ENCODE assay signal across 27 cellular contexts in the genomic region with DNA sequence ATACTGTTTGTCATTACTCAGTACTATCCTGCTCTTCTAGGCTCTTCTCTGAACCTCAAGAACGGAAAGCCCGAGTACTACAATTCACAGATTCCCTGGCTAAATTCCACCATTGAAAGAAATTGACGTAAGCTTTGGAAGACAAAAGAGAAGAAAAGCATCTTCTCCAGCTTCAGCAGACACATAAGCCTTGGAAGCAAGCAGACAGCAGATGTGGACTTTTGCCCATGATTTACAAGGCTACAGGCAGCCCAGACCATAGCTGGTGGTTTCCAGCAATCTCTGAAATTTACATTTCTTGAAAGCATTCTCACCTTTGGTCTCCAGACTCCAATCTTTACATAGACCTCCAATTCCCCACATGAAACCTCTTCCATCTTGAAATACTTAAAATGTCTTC.
"Had no signal": no experiment of that assay in that cellular context is flagged by ENCODE, and none has a peak within 500 bp of the region (broad histone marks: within the 10 kb centered on the region; RNA-seq: fewer than 3 reads in every experiment).

No MANE protein-coding gene starts in this region.

- H3K4me1 Mint-ChIP-seq: naive thymus-derived CD8-positive, alpha-beta T cell; neural progenitor cell; stimulated activated effector memory CD8-positive, alpha-beta T cell treated with anti-CD3 and anti-CD28 coated beads, Interleukin-12 subunit alpha, Interleukin-12 subunit beta, amount 100 ng/mL, for 72 hours; stimulated activated naive B cell treated with anti-CD40 and anti-IgM and Interleukin-4, amounts not matched to agents 10 μg/mL and 1 μg/mL and 100 μg/mL, for 72 hours had no signal

- H3K9me3 ChIP-seq: ovary, psoas muscle, right lobe of liver, sigmoid colon, stomach, thoracic aorta, thyroid gland, tibial nerve, upper lobe of left lung had no signal

- H3K4me3 Mint-ChIP-seq: naive thymus-derived CD8-positive, alpha-beta T cell; natural killer cell treated with Interleukin-12 subunit alpha and Interleukin-12 subunit beta and Interleukin-15 and Interleukin-18, amount 100 ng/mL, for 72 hours; neural progenitor cell; stimulated activated effector memory CD8-positive, alpha-beta T cell treated with anti-CD3 and anti-CD28 coated beads, Interleukin-12 subunit alpha, Interleukin-12 subunit beta, amount 100 ng/mL, for 72 hours; stimulated activated naive B cell treated with anti-CD40 and anti-IgM and Interleukin-4, amounts not matched to agents 10 μg/mL and 1 μg/mL and 100 μg/mL, for 72 hours; stimulated activated naive CD8-positive, alpha-beta T cell treated with anti-CD3 and anti-CD28 coated beads, Interleukin-15, Interleukin-2, amounts not matched to agents 100 ng/mL and 50 ng/mL, for 24 hours had no signal

- H3K27me3 ChIP-seq: neural progenitor cell, ovary, right lobe of liver, sigmoid colon, stomach, thyroid gland, tibial nerve, upper lobe of left lung had no signal

- H3K9ac ChIP-seq: neural progenitor cell, parathyroid adenoma had no signal

- H2AFZ ChIP-seq: neural progenitor cell, parathyroid adenoma had no signal

- H3K9me3 Mint-ChIP-seq: natural killer cell treated with Interleukin-12 subunit alpha and Interleukin-12 subunit beta and Interleukin-15 and Interleukin-18, amount 100 ng/mL, for 72 hours; neural progenitor cell; stimulated activated naive B cell treated with anti-CD40 and anti-IgM and Interleukin-4, amounts not matched to agents 10 μg/mL and 1 μg/mL and 100 μg/mL, for 72 hours; stimulated activated naive CD8-positive, alpha-beta T cell treated with anti-CD3 and anti-CD28 coated beads, Interleukin-15, Interleukin-2, amounts not matched to agents 100 ng/mL and 50 ng/mL, for 24 hours had no signal

- H3K36me3 Mint-ChIP-seq: naive thymus-derived CD8-positive, alpha-beta T cell; natural killer cell treated with Interleukin-12 subunit alpha and Interleukin-12 subunit beta and Interleukin-15 and Interleukin-18, amount 100 ng/mL, for 72 hours; neural progenitor cell; stimulated activated effector memory CD8-positive, alpha-beta T cell treated with anti-CD3 and anti-CD28 coated beads, Interleukin-12 subunit alpha, Interleukin-12 subunit beta, amount 100 ng/mL, for 72 hours; stimulated activated naive B cell treated with anti-CD40 and anti-IgM and Interleukin-4, amounts not matched to agents 10 μg/mL and 1 μg/mL and 100 μg/mL, for 72 hours had no signal

- ATAC-seq: naive thymus-derived CD8-positive, alpha-beta T cell; natural killer cell treated with Interleukin-12 subunit alpha and Interleukin-12 subunit beta and Interleukin-15 and Interleukin-18, amount 100 ng/mL, for 72 hours; psoas muscle; right cardiac atrium; right lobe of liver; stimulated activated effector memory CD8-positive, alpha-beta T cell treated with anti-CD3 and anti-CD28 coated beads, Interleukin-12 subunit alpha, Interleukin-12 subunit beta, amount 100 ng/mL, for 72 hours; stimulated activated naive B cell treated with anti-CD40 and anti-IgM and Interleukin-4, amounts not matched to agents 10 μg/mL and 1 μg/mL and 100 μg/mL, for 72 hours had no signal

- H3K27ac Mint-ChIP-seq: naive thymus-derived CD8-positive, alpha-beta T cell; natural killer cell treated with Interleukin-12 subunit alpha and Interleukin-12 subunit beta and Interleukin-15 and Interleukin-18, amount 100 ng/mL, for 72 hours; neural progenitor cell; progenitor cell of endocrine pancreas; stimulated activated effector memory CD8-positive, alpha-beta T cell treated with anti-CD3 and anti-CD28 coated beads, Interleukin-12 subunit alpha, Interleukin-12 subunit beta, amount 100 ng/mL, for 72 hours; stimulated activated naive B cell treated with anti-CD40 and anti-IgM and Interleukin-4, amounts not matched to agents 10 μg/mL and 1 μg/mL and 100 μg/mL, for 72 hours; stimulated activated naive CD8-positive, alpha-beta T cell treated with anti-CD3 and anti-CD28 coated beads, Interleukin-15, Interleukin-2, amounts not matched to agents 100 ng/mL and 50 ng/mL, for 24 hours had no signal

- H3K4me2 ChIP-seq: neural progenitor cell had no signal

- H3K79me2 ChIP-seq: parathyroid adenoma had no signal

- DNase-seq: naive thymus-derived CD8-positive, alpha-beta T cell; occipital lobe; ovary; posterior cingulate gyrus; psoas muscle; right cardiac atrium; right lobe of liver; sigmoid colon; small intestine; stimulated activated CD4-positive, alpha-beta T cell treated with anti-CD3 and anti-CD28 coated beads, Interleukin-15, amount 100 ng/mL, for 24 hours; stimulated activated CD4-positive, alpha-beta T cell treated with anti-CD3 and anti-CD28 coated beads, Interleukin-2, amount 100 ng/mL, for 24 hours; stimulated activated CD4-positive, alpha-beta T cell treated with anti-CD3 and anti-CD28 coated beads, Interleukin-2, amount 100 ng/mL, for 48 hours; stimulated activated CD4-positive, alpha-beta T cell treated with anti-CD3 and anti-CD28 coated beads, Interleukin-4, amount 100 ng/mL, for 24 hours; stimulated activated naive B cell treated with anti-CD40 and anti-IgM and Interleukin-4, amounts not matched to agents 10 μg/mL and 1 μg/mL and 100 μg/mL, for 72 hours; stimulated activated naive CD4-positive, alpha-beta T cell treated with Interleukin-2 at 50 U/mL for 16 hours; stomach; thyroid gland; trophoblast cell; upper lobe of left lung had no signal

- H3K27ac ChIP-seq: neural progenitor cell, ovary, parathyroid adenoma, psoas muscle, right lobe of liver, stomach, thoracic aorta, tibial nerve, upper lobe of left lung had no signal

- H3K36me3 ChIP-seq: neural progenitor cell, ovary, right lobe of liver, sigmoid colon, stomach, thoracic aorta, thyroid gland, tibial nerve, upper lobe of left lung had no signal

- H3K4me1 ChIP-seq: psoas muscle, right lobe of liver, stomach, tibial nerve had no signal

- H3K4me3 ChIP-seq: neural progenitor cell, ovary, psoas muscle, right lobe of liver, sigmoid colon, stomach, thoracic aorta, thyroid gland, tibial nerve, upper lobe of left lung had no signal
